In genomic region chr2:219835493-219835892, GRCh38 we compare ENCODE assay signal across 39 cellular contexts.
"Had no signal": no experiment of that assay in that cellular context is flagged by ENCODE, and none has a peak within 500 bp of the region (broad histone marks: within the 10 kb centered on the region; RNA-seq: fewer than 3 reads in every experiment).

No MANE protein-coding gene starts in this region.

- H3K36me3 Mint-ChIP-seq: activated naive CD4-positive, alpha-beta T cell treated with anti-CD3 and anti-CD28 coated beads, Interleukin-2, amount 10 ng/mL, durations not matched to agents 7 days and 5 days; activated naive CD4-positive, alpha-beta T cell treated with anti-CD3 and anti-CD28 coated beads, Interleukin-2, amount 50 U/mL, for 24 hours; activated naive CD4-positive, alpha-beta T cell treated with anti-CD3 and anti-CD28 coated beads, Interleukin-2, amount 50 U/mL, for 72 hours; activated naive CD8-positive, alpha-beta T cell; activated naive CD8-positive, alpha-beta T cell treated with anti-CD3 and anti-CD28 coated beads for 36 hours; activated naive CD8-positive, alpha-beta T cell treated with anti-CD3 and anti-CD28 coated beads, Interleukin-2, amount 10 ng/mL, durations not matched to agents 7 days and 5 days; brain had no signal

- ATAC-seq: activated naive CD4-positive, alpha-beta T cell treated with anti-CD3 and anti-CD28 coated beads, Interleukin-2, amount 50 U/mL, for 72 hours; activated naive CD8-positive, alpha-beta T cell treated with anti-CD3 and anti-CD28 coated beads, Interleukin-2, amount 50 U/mL, for 24 hours; activated T-cell treated with anti-CD3 and anti-CD28 coated beads, Interleukin-2, amount 50 U/mL, for 4 hours; activated T-cell treated with anti-CD3 and anti-CD28 coated beads, Interleukin-2, amount 50 U/mL, for 72 hours; activated T-helper 17 cell treated with anti-CD3 and anti-CD28 coated beads, Interleukin-2, amount 50 U/mL, for 72 hours; body of pancreas had no signal

- H3K27ac Mint-ChIP-seq: activated naive CD4-positive, alpha-beta T cell treated with anti-CD3 and anti-CD28 coated beads for 36 hours; activated naive CD4-positive, alpha-beta T cell treated with anti-CD3 and anti-CD28 coated beads, Interleukin-2, amount 10 ng/mL, durations not matched to agents 7 days and 5 days; activated naive CD4-positive, alpha-beta T cell treated with anti-CD3 and anti-CD28 coated beads, Interleukin-2, amount 50 U/mL, for 24 hours; activated naive CD4-positive, alpha-beta T cell treated with anti-CD3 and anti-CD28 coated beads, Interleukin-2, amount 50 U/mL, for 72 hours; activated naive CD8-positive, alpha-beta T cell treated with anti-CD3 and anti-CD28 coated beads for 36 hours; activated naive CD8-positive, alpha-beta T cell treated with anti-CD3 and anti-CD28 coated beads, Interleukin-2, amount 10 ng/mL, durations not matched to agents 7 days and 5 days; activated naive CD8-positive, alpha-beta T cell treated with anti-CD3 and anti-CD28 coated beads, Interleukin-2, amount 50 U/mL, for 24 hours; activated T-cell treated with anti-CD3 and anti-CD28 coated beads, Interleukin-2, amount 50 U/mL, for 24 hours; activated T-cell treated with anti-CD3 and anti-CD28 coated beads, Interleukin-2, amount 50 U/mL, for 72 hours; activated T-helper 1 cell treated with anti-CD3 and anti-CD28 coated beads, Interleukin-12 subunit alpha, Interleukin-12 subunit beta, Interleukin-2, Interleukin-4 antibody, amounts not matched to agents 30 ng/mL and 10 ng/mL and 1 ng/mL, durations not matched to agents 14 hours and 24 hours and 36 hours; activated T-helper 17 cell treated with anti-CD3 and anti-CD28 coated beads, Interleukin-2, amount 50 U/mL, for 72 hours; activated T-helper 2 cell treated with anti-CD3 and anti-CD28 coated beads, Interferon-gamma antibody, Interleukin-2, Interleukin-4, amounts not matched to agents 10 μg/mL and 5 μg/mL and 100 μg/mL, durations not matched to agents 14 hours and 24 hours and 36 hours; brain had no signal

- H3K27me3 ChIP-seq: adrenal gland, ascending aorta, body of pancreas, brain microvascular endothelial cell, breast epithelium, cardiac muscle cell had no signal

- DNase-seq: activated effector memory CD4-positive, alpha-beta T cell treated with anti-CD3 and anti-CD28 coated beads, Interleukin-2, amount 50 U/mL, for 16 hours; activated effector memory CD4-positive, alpha-beta T cell treated with Interleukin-2 at 50 U/mL for 16 hours; activated gamma-delta T cell; activated gamma-delta T cell treated with Interleukin-2 at 50 U/mL for 16 hours; activated naive CD4-positive, alpha-beta T cell; activated naive CD4-positive, alpha-beta T cell treated with anti-CD3 and anti-CD28 coated beads for 36 hours; activated naive CD4-positive, alpha-beta T cell treated with anti-CD3 and anti-CD28 coated beads, Interleukin-2, amount 10 ng/mL, durations not matched to agents 7 days and 5 days; activated naive CD4-positive, alpha-beta T cell treated with anti-CD3 and anti-CD28 coated beads, Interleukin-2, amount 50 U/mL, for 16 hours; activated naive CD4-positive, alpha-beta T cell treated with Interleukin-2 at 50 U/mL for 16 hours; activated naive CD8-positive, alpha-beta T cell treated with anti-CD3 and anti-CD28 coated beads for 36 hours; activated naive CD8-positive, alpha-beta T cell treated with anti-CD3 and anti-CD28 coated beads, Interleukin-2, amount 10 ng/mL, durations not matched to agents 7 days and 5 days; activated naive CD8-positive, alpha-beta T cell treated with anti-CD3 and anti-CD28 coated beads, Interleukin-2, amount 50 U/mL, for 24 hours; activated T-cell treated with anti-CD3 and anti-CD28 coated beads for 4 hours; activated T-cell treated with anti-CD3 and anti-CD28 coated beads, Interleukin-2, amount 50 U/mL, for 1 hour; activated T-cell treated with anti-CD3 and anti-CD28 coated beads, Interleukin-2, amount 50 U/mL, for 24 hours; activated T-cell treated with anti-CD3 and anti-CD28 coated beads, Interleukin-2, amount 50 U/mL, for 4 hours; activated T-cell treated with anti-CD3 and anti-CD28 coated beads, Interleukin-2, amount 50 U/mL, for 48 hours; activated T-cell treated with anti-CD3 and anti-CD28 coated beads, Interleukin-2, amount 50 U/mL, for 72 hours; adrenal gland; amniotic stem cell; amygdala; anterior cingulate cortex; aorta; body of pancreas; brain microvascular endothelial cell; caudate nucleus; central memory CD4-positive, alpha-beta T cell; cerebellar nuclear complex had no signal

- H3K27me3 Mint-ChIP-seq: activated naive CD4-positive, alpha-beta T cell treated with anti-CD3 and anti-CD28 coated beads, Interleukin-2, amount 10 ng/mL, durations not matched to agents 7 days and 5 days; activated naive CD8-positive, alpha-beta T cell treated with anti-CD3 and anti-CD28 coated beads for 36 hours; activated naive CD8-positive, alpha-beta T cell treated with anti-CD3 and anti-CD28 coated beads, Interleukin-2, amount 10 ng/mL, durations not matched to agents 7 days and 5 days; activated T-cell treated with anti-CD3 and anti-CD28 coated beads, Interleukin-2, amount 50 U/mL, for 24 hours; brain had no signal

- H3K4me1 ChIP-seq: adrenal gland, ascending aorta, body of pancreas, breast epithelium had no signal

- H3K4me3 ChIP-seq: adrenal gland, ascending aorta, body of pancreas, breast epithelium, cardiac muscle cell had no signal

- H3K4me1 Mint-ChIP-seq: activated naive CD4-positive, alpha-beta T cell treated with anti-CD3 and anti-CD28 coated beads, Interleukin-2, amount 10 ng/mL, durations not matched to agents 7 days and 5 days; activated naive CD4-positive, alpha-beta T cell treated with anti-CD3 and anti-CD28 coated beads, Interleukin-2, amount 50 U/mL, for 24 hours; activated naive CD8-positive, alpha-beta T cell treated with anti-CD3 and anti-CD28 coated beads for 36 hours; activated naive CD8-positive, alpha-beta T cell treated with anti-CD3 and anti-CD28 coated beads, Interleukin-2, amount 10 ng/mL, durations not matched to agents 7 days and 5 days; activated naive CD8-positive, alpha-beta T cell treated with anti-CD3 and anti-CD28 coated beads, Interleukin-2, amount 50 U/mL, for 24 hours; activated T-helper 17 cell treated with anti-CD3 and anti-CD28 coated beads, Interleukin-2, amount 50 U/mL, for 72 hours; brain; central memory CD8-positive, alpha-beta T cell had no signal

- H3K36me3 ChIP-seq: adrenal gland, ascending aorta, brain microvascular endothelial cell, breast epithelium, cardiac muscle cell had no signal

- H3K9me3 ChIP-seq: adrenal gland, ascending aorta, body of pancreas, breast epithelium had no signal

- H3K9me3 Mint-ChIP-seq: activated naive CD4-positive, alpha-beta T cell treated with anti-CD3 and anti-CD28 coated beads for 36 hours; activated naive CD4-positive, alpha-beta T cell treated with anti-CD3 and anti-CD28 coated beads, Interleukin-2, amount 10 ng/mL, durations not matched to agents 7 days and 5 days; activated naive CD4-positive, alpha-beta T cell treated with anti-CD3 and anti-CD28 coated beads, Interleukin-2, amount 50 U/mL, for 24 hours; activated naive CD4-positive, alpha-beta T cell treated with anti-CD3 and anti-CD28 coated beads, Interleukin-2, amount 50 U/mL, for 72 hours; activated naive CD8-positive, alpha-beta T cell treated with anti-CD3 and anti-CD28 coated beads for 36 hours; activated naive CD8-positive, alpha-beta T cell treated with anti-CD3 and anti-CD28 coated beads, Interleukin-2, amount 10 ng/mL, durations not matched to agents 7 days and 5 days; activated naive CD8-positive, alpha-beta T cell treated with anti-CD3 and anti-CD28 coated beads, Interleukin-2, amount 50 U/mL, for 24 hours; activated T-cell treated with anti-CD3 and anti-CD28 coated beads, Interleukin-2, amount 50 U/mL, for 24 hours; activated T-cell treated with anti-CD3 and anti-CD28 coated beads, Interleukin-2, amount 50 U/mL, for 4 hours; activated T-cell treated with anti-CD3 and anti-CD28 coated beads, Interleukin-2, amount 50 U/mL, for 72 hours; activated T-helper 1 cell treated with anti-CD3 and anti-CD28 coated beads, Interleukin-12 subunit alpha, Interleukin-12 subunit beta, Interleukin-2, Interleukin-4 antibody, amounts not matched to agents 30 ng/mL and 10 ng/mL and 1 ng/mL, durations not matched to agents 14 hours and 24 hours and 36 hours; activated T-helper 2 cell treated with anti-CD3 and anti-CD28 coated beads, Interferon-gamma antibody, Interleukin-2, Interleukin-4, amounts not matched to agents 10 μg/mL and 5 μg/mL and 100 μg/mL, durations not matched to agents 14 hours and 24 hours and 36 hours; central memory CD8-positive, alpha-beta T cell had no signal

- H3K27ac ChIP-seq: adrenal gland, ascending aorta, body of pancreas, brain microvascular endothelial cell, breast epithelium, cardiac muscle cell had no signal

- H3K4me3 Mint-ChIP-seq: activated naive CD4-positive, alpha-beta T cell treated with anti-CD3 and anti-CD28 coated beads for 36 hours; activated naive CD4-positive, alpha-beta T cell treated with anti-CD3 and anti-CD28 coated beads, Interleukin-2, amount 10 ng/mL, durations not matched to agents 7 days and 5 days; activated naive CD4-positive, alpha-beta T cell treated with anti-CD3 and anti-CD28 coated beads, Interleukin-2, amount 50 U/mL, for 24 hours; activated naive CD8-positive, alpha-beta T cell; activated naive CD8-positive, alpha-beta T cell treated with anti-CD3 and anti-CD28 coated beads for 36 hours; activated naive CD8-positive, alpha-beta T cell treated with anti-CD3 and anti-CD28 coated beads, Interleukin-2, amount 10 ng/mL, durations not matched to agents 7 days and 5 days; activated naive CD8-positive, alpha-beta T cell treated with anti-CD3 and anti-CD28 coated beads, Interleukin-2, amount 50 U/mL, for 24 hours; activated T-cell treated with anti-CD3 and anti-CD28 coated beads, Interleukin-2, amount 50 U/mL, for 24 hours; activated T-cell treated with anti-CD3 and anti-CD28 coated beads, Interleukin-2, amount 50 U/mL, for 4 hours; activated T-cell treated with anti-CD3 and anti-CD28 coated beads, Interleukin-2, amount 50 U/mL, for 72 hours; activated T-helper 1 cell treated with anti-CD3 and anti-CD28 coated beads, Interleukin-12 subunit alpha, Interleukin-12 subunit beta, Interleukin-2, Interleukin-4 antibody, amounts not matched to agents 30 ng/mL and 10 ng/mL and 1 ng/mL, durations not matched to agents 14 hours and 24 hours and 36 hours; activated T-helper 17 cell treated with anti-CD3 and anti-CD28 coated beads, Interleukin-2, amount 50 U/mL, for 72 hours; brain; central memory CD8-positive, alpha-beta T cell had no signal
